In the genomic region with DNA sequence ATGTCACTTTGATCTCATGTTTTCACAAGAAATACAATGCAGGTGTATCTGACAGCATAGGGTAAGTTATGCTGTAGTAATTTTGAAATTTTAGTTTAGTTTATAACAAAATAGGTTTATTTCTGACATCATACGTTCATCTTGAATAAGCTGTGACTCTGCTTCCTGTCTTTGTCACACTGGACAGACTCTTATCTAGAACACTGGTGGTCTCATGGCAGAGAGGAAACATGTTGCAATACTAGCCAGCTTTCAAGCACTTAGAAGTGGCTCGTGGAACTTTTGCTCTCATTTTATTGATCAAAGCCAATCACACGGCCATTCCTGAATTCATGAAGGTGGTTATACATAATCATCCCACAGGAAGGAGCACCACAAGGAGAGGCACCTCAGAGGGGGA, we compare ENCODE assay signal across 2 cellular contexts.
TF ChIP-seq lines count a peak whose summit lies in the region.

No MANE protein-coding gene starts in this region.

TF ChIP-seq in endothelial cell of umbilical vein, 7 proteins besides CTCF, POLR2A, EP300 and RAD21:
- TF ChIP-seq JUN (IDR thresholded peaks at IDR 0.05; ENCODE audit: borderline replicate concordance, insufficient read depth, insufficient read length, low read depth) = peak; percentile 50
- peak; percentile 44 for TF ChIP-seq FOS (IDR thresholded peaks at IDR 0.05; ENCODE audit: borderline replicate concordance, insufficient read depth, low read length)
- no peak for TF ChIP-seq EZH2 (IDR thresholded peaks at IDR 0.05; ENCODE audit: borderline replicate concordance, low read depth, low read length, severe bottlenecking)
- TF ChIP-seq POLR2AphosphoS5 (IDR thresholded peaks at IDR 0.05; ENCODE audit: insufficient read depth, low read depth, low read length) = no peak
- no peak for TF ChIP-seq MYC (IDR thresholded peaks at IDR 0.05; ENCODE audit: low read depth, low read length)
- TF ChIP-seq GATA2 (IDR thresholded peaks at IDR 0.05; ENCODE audit: insufficient read depth, insufficient read length, low read depth, low read length) = peak; percentile 68
- TF ChIP-seq, protein P1, sequence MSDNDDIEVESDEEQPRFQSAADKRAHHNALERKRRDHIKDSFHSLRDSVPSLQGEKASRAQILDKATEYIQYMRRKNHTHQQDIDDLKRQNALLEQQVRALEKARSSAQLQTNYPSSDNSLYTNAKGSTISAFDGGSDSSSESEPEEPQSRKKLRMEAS (IDR thresholded peaks at IDR 0.05; ENCODE audit: insufficient read depth, insufficient read length) = no peak
TF ChIP-seq in endothelial cell of umbilical vein: peak in this region for 3.

TF ChIP-seq in HepG2, 621 proteins besides CTCF, POLR2A, EP300 and RAD21:
- 0 out of 2 replicates have a peak, but pooled peaks have one; percentile 27 for TF ChIP-seq PAXIP1 (CRISPR knock-in tag; conservative IDR thresholded peaks at IDR 0.05)
- TF ChIP-seq CEBPB (IDR thresholded peaks at IDR 0.05; ENCODE audit: borderline replicate concordance, low read depth, low read length) = 0 out of 2 replicates have a peak, but pooled peaks have one; percentile 4
- TF ChIP-seq, protein P2, sequence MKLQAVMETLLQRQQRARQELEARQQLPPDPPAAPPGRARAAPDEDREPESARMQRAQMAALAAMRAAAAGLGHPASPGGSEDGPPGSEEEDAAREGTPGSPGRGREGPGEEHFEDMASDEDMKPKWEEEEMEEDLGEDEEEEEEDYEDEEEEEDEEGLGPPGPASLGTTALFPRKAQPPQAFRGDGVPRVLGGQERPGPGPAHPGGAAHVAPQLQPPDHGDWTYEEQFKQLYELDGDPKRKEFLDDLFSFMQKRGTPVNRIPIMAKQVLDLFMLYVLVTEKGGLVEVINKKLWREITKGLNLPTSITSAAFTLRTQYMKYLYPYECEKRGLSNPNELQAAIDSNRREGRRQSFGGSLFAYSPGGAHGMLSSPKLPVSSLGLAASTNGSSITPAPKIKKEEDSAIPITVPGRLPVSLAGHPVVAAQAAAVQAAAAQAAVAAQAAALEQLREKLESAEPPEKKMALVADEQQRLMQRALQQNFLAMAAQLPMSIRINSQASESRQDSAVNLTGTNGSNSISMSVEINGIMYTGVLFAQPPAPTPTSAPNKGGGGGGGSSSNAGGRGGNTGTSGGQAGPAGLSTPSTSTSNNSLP (IDR thresholded peaks at IDR 0.05; ENCODE audit: low read depth, low read length) = no peak
